Comparison of ENCODE assay signal across 32 cellular contexts in genomic region chr4:184232212-184232611, GRCh38. TPM values are rescaled to one million over a fixed set of nuclear protein-coding genes. Genes with fewer than 3 reads are reported as not detected.
"Had no signal": no experiment of that assay in that cellular context is flagged by ENCODE, and none has a peak within 500 bp of the region (broad histone marks: within the 10 kb centered on the region; RNA-seq: fewer than 3 reads in every experiment).

No MANE protein-coding gene starts in this region.

- H3K36me3 ChIP-seq: cardiac muscle cell, colonic mucosa, gastroesophageal sphincter, lower lobe of right lung, suprapubic skin, tibial nerve had no signal

- H3K9me3 ChIP-seq: body of pancreas, colonic mucosa, gastroesophageal sphincter, lower lobe of right lung, suprapubic skin, tibial nerve had no signal

- H3K27me3 Mint-ChIP-seq: activated CD4-positive, alpha-beta memory T cell treated with anti-CD3 and anti-CD28 coated beads for 36 hours; activated naive CD4-positive, alpha-beta T cell treated with anti-CD3 and anti-CD28 coated beads, Interleukin-2, amount 50 U/mL, for 24 hours had no signal

- H3K4me3 Mint-ChIP-seq: activated CD4-positive, alpha-beta memory T cell treated with anti-CD3 and anti-CD28 coated beads for 36 hours; activated naive CD4-positive, alpha-beta T cell treated with anti-CD3 and anti-CD28 coated beads, Interleukin-2, amount 50 U/mL, for 24 hours; activated T-cell treated with anti-CD3 and anti-CD28 coated beads, Interleukin-2, amount 50 U/mL, for 4 hours; immature natural killer cell; nephron; stimulated activated memory B cell treated with anti-CD40 and anti-IgM and Interleukin-4, amounts not matched to agents 10 μg/mL and 1 μg/mL and 100 μg/mL, for 72 hours; T-helper 1 cell treated with Interleukin-12 subunit alpha and Interleukin-12 subunit beta and Interleukin-4 antibody, amounts not matched to agents 30 μg/mL and 1 μg/mL, for 36 hours had no signal

- DNase-seq: activated CD4-positive, alpha-beta memory T cell treated with anti-CD3 and anti-CD28 coated beads for 36 hours; activated CD4-positive, alpha-beta T cell treated with anti-CD3 and anti-CD28 coated beads for 48 hours; activated T-cell treated with anti-CD3 and anti-CD28 coated beads, Interleukin-2, amount 50 U/mL, for 4 hours; aorta; body of pancreas; cerebellar nuclear complex; colonic mucosa; effector CD8-positive, alpha-beta T cell; hippocampal formation; immature natural killer cell; kidney; lower lobe of right lung; mesendoderm; posterior cingulate gyrus; stimulated activated CD4-positive, alpha-beta T cell treated with anti-CD3 and anti-CD28 coated beads, Interleukin-4, amount 100 ng/mL, for 24 hours; SW 1271; T-helper 9 cell had no signal

- H3K4me1 ChIP-seq: body of pancreas, colonic mucosa, gastroesophageal sphincter, lower lobe of right lung, suprapubic skin, tibial nerve had no signal

- H3K27ac ChIP-seq: body of pancreas, cardiac muscle cell, colonic mucosa, epithelial cell of prostate, gastroesophageal sphincter, lower lobe of right lung, skin epidermis, suprapubic skin, tibial nerve, VCaP had no signal

- H3K4me1 Mint-ChIP-seq: nephron had no signal

- H3K4me3 ChIP-seq: body of pancreas, cardiac muscle cell, colonic mucosa, gastroesophageal sphincter, lower lobe of right lung, skin epidermis, suprapubic skin, tibial nerve had no signal

- H3K27ac Mint-ChIP-seq: activated naive CD4-positive, alpha-beta T cell treated with anti-CD3 and anti-CD28 coated beads, Interleukin-2, amount 50 U/mL, for 24 hours; activated T-helper 2 cell treated with anti-CD3 and anti-CD28 coated beads, Interferon-gamma antibody, Interleukin-2, Interleukin-4, amounts not matched to agents 10 μg/mL and 5 μg/mL and 100 μg/mL, durations not matched to agents 14 hours and 24 hours and 36 hours; stimulated activated memory B cell treated with anti-CD40 and anti-IgM and Interleukin-4, amounts not matched to agents 10 μg/mL and 1 μg/mL and 100 μg/mL, for 72 hours had no signal

- H3K27me3 ChIP-seq: body of pancreas, cardiac muscle cell, colonic mucosa, tibial nerve had no signal

- H3K36me3 Mint-ChIP-seq: activated CD4-positive, alpha-beta memory T cell treated with anti-CD3 and anti-CD28 coated beads for 36 hours; activated naive CD4-positive, alpha-beta T cell treated with anti-CD3 and anti-CD28 coated beads, Interleukin-2, amount 50 U/mL, for 24 hours; immature natural killer cell; stimulated activated memory B cell treated with anti-CD40 and anti-IgM and Interleukin-4, amounts not matched to agents 10 μg/mL and 1 μg/mL and 100 μg/mL, for 72 hours had no signal

- H3K9me3 Mint-ChIP-seq: activated CD4-positive, alpha-beta memory T cell treated with anti-CD3 and anti-CD28 coated beads for 36 hours; activated naive CD4-positive, alpha-beta T cell treated with anti-CD3 and anti-CD28 coated beads, Interleukin-2, amount 50 U/mL, for 24 hours; activated T-cell treated with anti-CD3 and anti-CD28 coated beads, Interleukin-2, amount 50 U/mL, for 4 hours; stimulated activated memory B cell treated with anti-CD40 and anti-IgM and Interleukin-4, amounts not matched to agents 10 μg/mL and 1 μg/mL and 100 μg/mL, for 72 hours had no signal

- ATAC-seq: activated T-cell treated with anti-CD3 and anti-CD28 coated beads, Interleukin-2, amount 50 U/mL, for 4 hours; body of pancreas; gastroesophageal sphincter; lower lobe of right lung; sciatic nerve; stimulated activated memory B cell treated with anti-CD40 and anti-IgM and Interleukin-4, amounts not matched to agents 10 μg/mL and 1 μg/mL and 100 μg/mL, for 72 hours had no signal

RNA-seq across cellular contexts. Expression of gene ENPP6, which starts 14.5 kb away (rescaled TPM):
- total RNA-seq: body of pancreas, cardiac muscle cell, mononuclear cell, osteoblast, suprapubic skin had no signal
- polyA plus RNA-seq: cardiac muscle cell had no signal
